In the genomic region with DNA sequence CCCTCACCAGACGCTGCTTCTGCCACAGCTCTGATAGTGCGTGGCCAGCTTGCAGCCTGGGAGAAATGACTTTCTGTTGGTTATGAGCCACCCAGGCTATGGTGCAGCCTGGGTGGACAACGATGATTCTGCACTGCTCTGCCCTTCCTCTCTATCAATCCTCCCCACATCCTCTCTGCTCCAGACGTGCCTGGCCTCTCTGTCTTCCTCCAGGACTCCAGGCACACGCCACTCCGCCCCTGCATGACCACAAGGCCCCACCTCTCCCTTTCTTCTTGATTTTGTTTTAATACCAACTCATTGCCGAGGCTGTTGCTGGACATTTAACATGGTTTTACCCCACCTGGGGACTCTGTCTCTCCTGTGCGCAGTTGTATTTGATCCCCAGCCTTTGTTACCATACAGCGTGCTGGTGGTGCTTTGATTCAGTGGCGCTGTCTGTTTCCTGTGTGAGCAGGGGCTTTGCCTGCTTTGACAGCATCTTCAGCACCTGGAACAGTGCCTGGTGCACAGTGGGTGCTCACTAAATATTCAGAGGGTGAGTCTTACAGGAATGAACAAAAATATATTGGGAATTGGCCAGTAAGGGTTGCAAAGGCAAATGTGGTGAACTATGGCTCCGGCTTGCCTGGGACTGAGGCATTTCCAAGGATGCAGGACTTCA, we compare ENCODE assay signal across 18 cellular contexts.
A peak's percentile ranks its signal among the peaks of the same experiment; 100 is the strongest.
DNase-seq lines count a peak whose midpoint lies in the region; ATAC-seq, FAIRE-seq and TF ChIP-seq lines count a peak whose summit lies in the region.
"Had no signal": no experiment of that assay in that cellular context is flagged by ENCODE, and none has a peak within 500 bp of the region (broad histone marks: within the 10 kb centered on the region; RNA-seq: fewer than 3 reads in every experiment).

No MANE protein-coding gene starts in this region.

- H3K27me3 ChIP-seq in GM23338 (ENCODE audit: insufficient read depth) (no peaks in the 10 kb centered on the region), astrocyte (ENCODE audit: insufficient read depth, low read length) (no peaks in the 10 kb centered on the region)
- H3K27me3 ChIP-seq: BLaER1 had no signal

- FAIRE-seq in astrocyte (lab: Jason Lieb, UNC): no peak

- H3K27ac ChIP-seq in GM23338 (ENCODE audit: low read depth) (no peak overlapping the region), astrocyte (ENCODE audit: low read depth, low read length) (no peak overlapping the region)
- H3K27ac ChIP-seq: BLaER1, SK-N-MC had no signal

- TF ChIP-seq CTCF in GM23338 (conservative IDR thresholded peaks at IDR 0.05; ENCODE audit: low read depth in 2 of 2): no peak
- no peak for TF ChIP-seq CTCF in astrocyte (IDR thresholded peaks at IDR 0.05; ENCODE audit: insufficient read depth, low read depth, low read length)
- TF ChIP-seq CTCF in osteocyte (IDR thresholded peaks at IDR 0.05): no peak

- DNase-seq in GM23338 (ENCODE audit: low spot score) (no peak), M059J (ENCODE audit: low read depth) (peak; percentile 21), astrocyte (ENCODE audit: low read depth) (no peak), osteocyte (ENCODE audit: extremely low spot score, unreplicated experiment) (peak; percentile 27), dermis blood vessel endothelial cell (no peak), activated T-cell treated with anti-CD3 and anti-CD28 coated beads for 4 hours (no peak)
- no peak for DNase-seq in stimulated activated naive CD4-positive, alpha-beta T cell treated with Interleukin-2 at 50 U/mL for 16 hours (lab: John Stamatoyannopoulos, UW)
- DNase-seq: EL, H7, NCI-H1105, NCI-H1694 treated with DMSO at 0.1 percent for 48 hours, NCI-H446, NCI-H774 had no signal

- H3K9me3 ChIP-seq in astrocyte (ENCODE audit: insufficient read depth, low read depth, low read length): no peaks in the 10 kb centered on the region
- H3K9me3 ChIP-seq: BLaER1 had no signal

- H3K4me1 Mint-ChIP-seq in GM23338 (no peaks in the 10 kb centered on the region), astrocyte (ENCODE audit: low read depth, unreplicated experiment) (peaks cover 12% of the 10 kb centered on the region), osteocyte (ENCODE audit: unreplicated experiment) (no peaks in the 10 kb centered on the region)
- H3K4me1 Mint-ChIP-seq: IgD-negative memory B cell had no signal

- H3F3A ChIP-seq in GM23338 (replicated peaks; ENCODE audit: low read depth): no peaks in the 10 kb centered on the region

- no peaks in the 10 kb centered on the region for H3K79me2 ChIP-seq in GM23338 (replicated peaks; ENCODE audit: insufficient read depth)
- H3K79me2 ChIP-seq in astrocyte (ENCODE audit: insufficient read depth, low read length): no peaks in the 10 kb centered on the region

- H3K4me1 ChIP-seq in GM23338 (ENCODE audit: insufficient read depth) (no peaks in the 10 kb centered on the region), astrocyte (ENCODE audit: insufficient read depth, low read length) (peaks cover 14% of the 10 kb centered on the region)
- H3K4me1 ChIP-seq: BLaER1 had no signal

- H3K9me3 Mint-ChIP-seq in GM23338 (no peaks in the 10 kb centered on the region), astrocyte (ENCODE audit: unreplicated experiment) (peaks cover 3% of the 10 kb centered on the region), osteocyte (ENCODE audit: unreplicated experiment) (no peaks in the 10 kb centered on the region)

- no peak overlapping the region for H3K27ac Mint-ChIP-seq in GM23338
- peak overlapping the region; percentile 2 for H3K27ac Mint-ChIP-seq in astrocyte (ENCODE audit: unreplicated experiment)
- no peak overlapping the region for H3K27ac Mint-ChIP-seq in osteocyte (ENCODE audit: unreplicated experiment)
- H3K27ac Mint-ChIP-seq: IgD-negative memory B cell had no signal

- no peaks in the 10 kb centered on the region for H3K36me3 Mint-ChIP-seq in GM23338 (ENCODE audit: low read depth)
- H3K36me3 Mint-ChIP-seq in astrocyte (ENCODE audit: low read depth, unreplicated experiment): no peaks in the 10 kb centered on the region
- H3K36me3 Mint-ChIP-seq in osteocyte (ENCODE audit: unreplicated experiment): no peaks in the 10 kb centered on the region
- H3K36me3 Mint-ChIP-seq: IgD-negative memory B cell had no signal

- no peaks in the 10 kb centered on the region for H4K20me1 ChIP-seq in GM23338 (replicated peaks; ENCODE audit: insufficient read depth)
- no peaks in the 10 kb centered on the region for H4K20me1 ChIP-seq in astrocyte (ENCODE audit: insufficient read depth, low read length)
- H4K20me1 ChIP-seq: BLaER1 had no signal

- H3K9me2 ChIP-seq in GM23338 (ENCODE audit: insufficient read depth): no peaks in the 10 kb centered on the region

- no peak overlapping the region for H3K4me3 ChIP-seq in GM23338
- no peak overlapping the region for H3K4me3 ChIP-seq in astrocyte (ENCODE audit: insufficient read depth, low read depth, low read length)
- H3K4me3 ChIP-seq: BLaER1, SK-N-MC had no signal

- H3K9ac ChIP-seq in astrocyte (ENCODE audit: low read length): no peak overlapping the region
- H3K9ac ChIP-seq: BLaER1 had no signal

- H3K4me2 ChIP-seq in GM23338: no peak overlapping the region
- H3K4me2 ChIP-seq in astrocyte (ENCODE audit: low read length): peak overlapping the region; percentile 19
- H3K4me2 ChIP-seq: BLaER1 had no signal

- H3K27me3 Mint-ChIP-seq in GM23338 (ENCODE audit: insufficient read depth, low read depth, poor library complexity) (peaks cover 3% of the 10 kb centered on the region), astrocyte (ENCODE audit: low read depth, unreplicated experiment) (peaks cover 20% of the 10 kb centered on the region), osteocyte (ENCODE audit: unreplicated experiment) (no peaks in the 10 kb centered on the region)
- H3K27me3 Mint-ChIP-seq: IgD-negative memory B cell had no signal

- H3K4me3 Mint-ChIP-seq in GM23338: no peak overlapping the region
- no peak overlapping the region for H3K4me3 Mint-ChIP-seq in astrocyte (ENCODE audit: unreplicated experiment)
- H3K4me3 Mint-ChIP-seq in osteocyte (ENCODE audit: unreplicated experiment): no peak overlapping the region
- H3K4me3 Mint-ChIP-seq: IgD-negative memory B cell had no signal

- H3K36me3 ChIP-seq in GM23338 (ENCODE audit: insufficient read depth) (no peaks in the 10 kb centered on the region), astrocyte (ENCODE audit: insufficient read depth, low read length) (no peaks in the 10 kb centered on the region)
- H3K36me3 ChIP-seq: BLaER1 had no signal

- no peak overlapping the region for H2AFZ ChIP-seq in GM23338
- no peak overlapping the region for H2AFZ ChIP-seq in astrocyte (ENCODE audit: low read depth, low read length)

- peak; percentile 57 for ATAC-seq in GM23338
- ATAC-seq: Panc1, Right ventricle myocardium inferior had no signal

TF ChIP-seq in GM23338, 12 proteins besides CTCF, POLR2A, EP300 and RAD21 (continues in another document):
- TF ChIP-seq CREB1 (CRISPR knock-in tag; IDR thresholded peaks at IDR 0.05; ENCODE audit: low read depth): no peak
- TF ChIP-seq ZNF114 (CRISPR knock-in tag; IDR thresholded peaks at IDR 0.05): no peak
- no peak for TF ChIP-seq STAT1 (IDR thresholded peaks at IDR 0.05; ENCODE audit: unreplicated experiment)
- TF ChIP-seq JUNB (IDR thresholded peaks at IDR 0.05; ENCODE audit: unreplicated experiment): no peak
- TF ChIP-seq ZNF331 (CRISPR knock-in tag; IDR thresholded peaks at IDR 0.05; ENCODE audit: low read depth): no peak
- TF ChIP-seq, protein P1, sequence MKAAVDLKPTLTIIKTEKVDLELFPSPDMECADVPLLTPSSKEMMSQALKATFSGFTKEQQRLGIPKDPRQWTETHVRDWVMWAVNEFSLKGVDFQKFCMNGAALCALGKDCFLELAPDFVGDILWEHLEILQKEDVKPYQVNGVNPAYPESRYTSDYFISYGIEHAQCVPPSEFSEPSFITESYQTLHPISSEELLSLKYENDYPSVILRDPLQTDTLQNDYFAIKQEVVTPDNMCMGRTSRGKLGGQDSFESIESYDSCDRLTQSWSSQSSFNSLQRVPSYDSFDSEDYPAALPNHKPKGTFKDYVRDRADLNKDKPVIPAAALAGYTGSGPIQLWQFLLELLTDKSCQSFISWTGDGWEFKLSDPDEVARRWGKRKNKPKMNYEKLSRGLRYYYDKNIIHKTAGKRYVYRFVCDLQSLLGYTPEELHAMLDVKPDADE (IDR thresholded peaks at IDR 0.05): no peak
- no peak for TF ChIP-seq NANOG (IDR thresholded peaks at IDR 0.05; ENCODE audit: borderline replicate concordance)
- TF ChIP-seq POLR2AphosphoS5 (IDR thresholded peaks at IDR 0.05; ENCODE audit: low read depth): no peak
- TF ChIP-seq EZH2phosphoT487 (IDR thresholded peaks at IDR 0.05; ENCODE audit: unreplicated experiment): no peak
- TF ChIP-seq, protein P2, sequence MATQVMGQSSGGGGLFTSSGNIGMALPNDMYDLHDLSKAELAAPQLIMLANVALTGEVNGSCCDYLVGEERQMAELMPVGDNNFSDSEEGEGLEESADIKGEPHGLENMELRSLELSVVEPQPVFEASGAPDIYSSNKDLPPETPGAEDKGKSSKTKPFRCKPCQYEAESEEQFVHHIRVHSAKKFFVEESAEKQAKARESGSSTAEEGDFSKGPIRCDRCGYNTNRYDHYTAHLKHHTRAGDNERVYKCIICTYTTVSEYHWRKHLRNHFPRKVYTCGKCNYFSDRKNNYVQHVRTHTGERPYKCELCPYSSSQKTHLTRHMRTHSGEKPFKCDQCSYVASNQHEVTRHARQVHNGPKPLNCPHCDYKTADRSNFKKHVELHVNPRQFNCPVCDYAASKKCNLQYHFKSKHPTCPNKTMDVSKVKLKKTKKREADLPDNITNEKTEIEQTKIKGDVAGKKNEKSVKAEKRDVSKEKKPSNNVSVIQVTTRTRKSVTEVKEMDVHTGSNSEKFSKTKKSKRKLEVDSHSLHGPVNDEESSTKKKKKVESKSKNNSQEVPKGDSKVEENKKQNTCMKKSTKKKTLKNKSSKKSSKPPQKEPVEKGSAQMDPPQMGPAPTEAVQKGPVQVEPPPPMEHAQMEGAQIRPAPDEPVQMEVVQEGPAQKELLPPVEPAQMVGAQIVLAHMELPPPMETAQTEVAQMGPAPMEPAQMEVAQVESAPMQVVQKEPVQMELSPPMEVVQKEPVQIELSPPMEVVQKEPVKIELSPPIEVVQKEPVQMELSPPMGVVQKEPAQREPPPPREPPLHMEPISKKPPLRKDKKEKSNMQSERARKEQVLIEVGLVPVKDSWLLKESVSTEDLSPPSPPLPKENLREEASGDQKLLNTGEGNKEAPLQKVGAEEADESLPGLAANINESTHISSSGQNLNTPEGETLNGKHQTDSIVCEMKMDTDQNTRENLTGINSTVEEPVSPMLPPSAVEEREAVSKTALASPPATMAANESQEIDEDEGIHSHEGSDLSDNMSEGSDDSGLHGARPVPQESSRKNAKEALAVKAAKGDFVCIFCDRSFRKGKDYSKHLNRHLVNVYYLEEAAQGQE (IDR thresholded peaks at IDR 0.05; ENCODE audit: unreplicated experiment): no peak

Comparison
In these comparisons a context has a peak if more than half of its experiments do, and no peak if none do; other contexts are left out.
1. DNase-seq: peak in M059J (single experiment) and osteocyte (single experiment); none in GM23338 (single experiment), astrocyte (single experiment), stimulated activated naive CD4-positive, alpha-beta T cell treated with Interleukin-2 at 50 U/mL for 16 hours (single experiment), dermis blood vessel endothelial cell (single experiment) and activated T-cell treated with anti-CD3 and anti-CD28 coated beads for 4 hours (single experiment).